Comparison of ENCODE assay signal across 1 cellular context in the genomic region with DNA sequence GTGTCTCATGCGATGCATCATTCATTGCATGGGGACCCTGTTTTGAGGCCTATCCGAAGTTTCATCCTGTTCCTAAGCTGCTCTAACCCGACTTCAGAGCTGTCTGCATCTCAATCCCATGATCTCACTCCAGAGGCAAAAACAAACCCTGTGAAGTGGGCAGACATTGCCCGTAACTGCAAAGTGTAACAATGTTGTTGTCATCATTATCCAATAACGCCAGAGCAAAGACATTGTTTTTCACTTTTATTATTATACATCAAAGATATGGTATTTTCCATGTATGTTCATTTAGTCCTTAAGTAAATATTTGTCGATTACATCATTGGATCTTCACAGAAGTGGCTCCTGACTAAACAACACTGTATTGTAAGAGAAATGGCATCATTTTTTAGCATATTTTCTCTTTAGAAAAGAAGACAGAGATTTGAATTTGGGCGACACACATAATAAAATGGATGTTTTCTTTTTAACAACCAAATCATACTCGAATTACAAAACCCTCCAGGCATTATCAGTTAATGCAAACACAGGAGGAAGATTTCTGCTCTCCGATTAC.
TF ChIP-seq lines count a peak whose summit lies in the region.

No MANE protein-coding gene starts in this region.

TF ChIP-seq in HEK293, 187 proteins besides CTCF, POLR2A, EP300 and RAD21 (continued from another document):
- TF ChIP-seq, protein P1, sequence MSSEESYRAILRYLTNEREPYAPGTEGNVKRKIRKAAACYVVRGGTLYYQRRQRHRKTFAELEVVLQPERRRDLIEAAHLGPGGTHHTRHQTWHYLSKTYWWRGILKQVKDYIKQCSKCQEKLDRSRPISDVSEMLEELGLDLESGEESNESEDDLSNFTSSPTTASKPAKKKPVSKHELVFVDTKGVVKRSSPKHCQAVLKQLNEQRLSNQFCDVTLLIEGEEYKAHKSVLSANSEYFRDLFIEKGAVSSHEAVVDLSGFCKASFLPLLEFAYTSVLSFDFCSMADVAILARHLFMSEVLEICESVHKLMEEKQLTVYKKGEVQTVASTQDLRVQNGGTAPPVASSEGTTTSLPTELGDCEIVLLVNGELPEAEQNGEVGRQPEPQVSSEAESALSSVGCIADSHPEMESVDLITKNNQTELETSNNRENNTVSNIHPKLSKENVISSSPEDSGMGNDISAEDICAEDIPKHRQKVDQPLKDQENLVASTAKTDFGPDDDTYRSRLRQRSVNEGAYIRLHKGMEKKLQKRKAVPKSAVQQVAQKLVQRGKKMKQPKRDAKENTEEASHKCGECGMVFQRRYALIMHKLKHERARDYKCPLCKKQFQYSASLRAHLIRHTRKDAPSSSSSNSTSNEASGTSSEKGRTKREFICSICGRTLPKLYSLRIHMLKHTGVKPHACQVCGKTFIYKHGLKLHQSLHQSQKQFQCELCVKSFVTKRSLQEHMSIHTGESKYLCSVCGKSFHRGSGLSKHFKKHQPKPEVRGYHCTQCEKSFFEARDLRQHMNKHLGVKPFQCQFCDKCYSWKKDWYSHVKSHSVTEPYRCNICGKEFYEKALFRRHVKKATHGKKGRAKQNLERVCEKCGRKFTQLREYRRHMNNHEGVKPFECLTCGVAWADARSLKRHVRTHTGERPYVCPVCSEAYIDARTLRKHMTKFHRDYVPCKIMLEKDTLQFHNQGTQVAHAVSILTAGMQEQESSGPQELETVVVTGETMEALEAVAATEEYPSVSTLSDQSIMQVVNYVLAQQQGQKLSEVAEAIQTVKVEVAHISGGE (tag by site-specific recombination; conservative IDR thresholded peaks at IDR 0.05; ENCODE audit: low read depth) = no peak
- TF ChIP-seq BCL11A (tag by site-specific recombination; IDR thresholded peaks at IDR 0.05; ENCODE audit: low read depth) (peak; percentile 44; the same call in 1 of the 2 replicates), ZNF830 (tag by site-specific recombination; IDR thresholded peaks at IDR 0.05; ENCODE audit: low read depth) (no peak), ZFP3 (tag by site-specific recombination; IDR thresholded peaks at IDR 0.05; ENCODE audit: low read depth) (no peak), ZSCAN16 (tag by site-specific recombination; IDR thresholded peaks at IDR 0.05) (no peak), ZNF23 (tag by site-specific recombination; IDR thresholded peaks at IDR 0.05; ENCODE audit: borderline replicate concordance) (no peak), ZNF560 (tag by site-specific recombination; IDR thresholded peaks at IDR 0.05; ENCODE audit: borderline replicate concordance) (no peak), ZNF791 (tag by site-specific recombination; IDR thresholded peaks at IDR 0.05) (no peak), ZNF223 (tag by site-specific recombination; IDR thresholded peaks at IDR 0.05) (no peak), ZNF660 (tag by site-specific recombination; IDR thresholded peaks at IDR 0.05) (no peak), ZFP69B (tag by site-specific recombination; IDR thresholded peaks at IDR 0.05) (no peak), ZNF335 (tag by site-specific recombination; conservative IDR thresholded peaks at IDR 0.05) (no peak), ZBTB8A (tag by site-specific recombination; IDR thresholded peaks at IDR 0.05) (no peak), ZXDB (tag by site-specific recombination; IDR thresholded peaks at IDR 0.05) (no peak), YY1 (tag by site-specific recombination; IDR thresholded peaks at IDR 0.05) (no peak), ZNF747 (tag by site-specific recombination; IDR thresholded peaks at IDR 0.05) (no peak), ZNF202 (tag by site-specific recombination; IDR thresholded peaks at IDR 0.05; ENCODE audit: borderline replicate concordance) (no peak), ZNF600 (tag by site-specific recombination; IDR thresholded peaks at IDR 0.05) (no peak), BCL11B (tag by site-specific recombination; IDR thresholded peaks at IDR 0.05; ENCODE audit: low read depth) (no peak), ZFP41 (tag by site-specific recombination; IDR thresholded peaks at IDR 0.05; ENCODE audit: borderline replicate concordance) (no peak), ZNF626 (tag by site-specific recombination; IDR thresholded peaks at IDR 0.05) (no peak), SCRT1 (tag by site-specific recombination; IDR thresholded peaks at IDR 0.05; ENCODE audit: borderline replicate concordance) (no peak), TRIM28 (IDR thresholded peaks at IDR 0.05; ENCODE audit: borderline replicate concordance, low read length) (no peak; the same call in 1 of the 2 replicates), ZNF544 (tag by site-specific recombination; IDR thresholded peaks at IDR 0.05) (no peak), ZNF777 (tag by site-specific recombination; IDR thresholded peaks at IDR 0.05; ENCODE audit: borderline replicate concordance) (no peak), ZNF654 (tag by site-specific recombination; IDR thresholded peaks at IDR 0.05; ENCODE audit: low read depth) (no peak), SP2 (tag by site-specific recombination; IDR thresholded peaks at IDR 0.05) (no peak), ZNF707 (tag by site-specific recombination; IDR thresholded peaks at IDR 0.05) (no peak), KLF8 (tag by site-specific recombination; IDR thresholded peaks at IDR 0.05) (no peak), ZNF473 (tag by site-specific recombination; IDR thresholded peaks at IDR 0.05) (no peak)
- TF ChIP-seq, protein P2, sequence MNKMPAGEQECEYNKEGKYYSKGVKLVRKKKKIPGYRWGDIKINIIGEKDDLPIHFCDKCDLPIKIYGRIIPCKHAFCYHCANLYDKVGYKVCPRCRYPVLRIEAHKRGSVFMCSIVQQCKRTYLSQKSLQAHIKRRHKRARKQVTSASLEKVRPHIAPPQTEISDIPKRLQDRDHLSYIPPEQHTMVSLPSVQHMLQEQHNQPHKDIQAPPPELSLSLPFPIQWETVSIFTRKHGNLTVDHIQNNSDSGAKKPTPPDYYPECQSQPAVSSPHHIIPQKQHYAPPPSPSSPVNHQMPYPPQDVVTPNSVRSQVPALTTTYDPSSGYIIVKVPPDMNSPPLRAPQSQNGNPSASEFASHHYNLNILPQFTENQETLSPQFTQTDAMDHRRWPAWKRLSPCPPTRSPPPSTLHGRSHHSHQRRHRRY (tag by site-specific recombination; IDR thresholded peaks at IDR 0.05) = no peak
- TF ChIP-seq, protein P3, sequence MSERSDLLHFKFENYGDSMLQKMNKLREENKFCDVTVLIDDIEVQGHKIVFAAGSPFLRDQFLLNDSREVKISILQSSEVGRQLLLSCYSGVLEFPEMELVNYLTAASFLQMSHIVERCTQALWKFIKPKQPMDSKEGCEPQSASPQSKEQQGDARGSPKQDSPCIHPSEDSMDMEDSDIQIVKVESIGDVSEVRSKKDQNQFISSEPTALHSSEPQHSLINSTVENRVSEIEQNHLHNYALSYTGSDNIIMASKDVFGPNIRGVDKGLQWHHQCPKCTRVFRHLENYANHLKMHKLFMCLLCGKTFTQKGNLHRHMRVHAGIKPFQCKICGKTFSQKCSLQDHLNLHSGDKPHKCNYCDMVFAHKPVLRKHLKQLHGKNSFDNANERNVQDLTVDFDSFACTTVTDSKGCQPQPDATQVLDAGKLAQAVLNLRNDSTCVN (tag by site-specific recombination; optimal IDR thresholded peaks at IDR 0.05) = no peak
- TF ChIP-seq, protein P4, sequence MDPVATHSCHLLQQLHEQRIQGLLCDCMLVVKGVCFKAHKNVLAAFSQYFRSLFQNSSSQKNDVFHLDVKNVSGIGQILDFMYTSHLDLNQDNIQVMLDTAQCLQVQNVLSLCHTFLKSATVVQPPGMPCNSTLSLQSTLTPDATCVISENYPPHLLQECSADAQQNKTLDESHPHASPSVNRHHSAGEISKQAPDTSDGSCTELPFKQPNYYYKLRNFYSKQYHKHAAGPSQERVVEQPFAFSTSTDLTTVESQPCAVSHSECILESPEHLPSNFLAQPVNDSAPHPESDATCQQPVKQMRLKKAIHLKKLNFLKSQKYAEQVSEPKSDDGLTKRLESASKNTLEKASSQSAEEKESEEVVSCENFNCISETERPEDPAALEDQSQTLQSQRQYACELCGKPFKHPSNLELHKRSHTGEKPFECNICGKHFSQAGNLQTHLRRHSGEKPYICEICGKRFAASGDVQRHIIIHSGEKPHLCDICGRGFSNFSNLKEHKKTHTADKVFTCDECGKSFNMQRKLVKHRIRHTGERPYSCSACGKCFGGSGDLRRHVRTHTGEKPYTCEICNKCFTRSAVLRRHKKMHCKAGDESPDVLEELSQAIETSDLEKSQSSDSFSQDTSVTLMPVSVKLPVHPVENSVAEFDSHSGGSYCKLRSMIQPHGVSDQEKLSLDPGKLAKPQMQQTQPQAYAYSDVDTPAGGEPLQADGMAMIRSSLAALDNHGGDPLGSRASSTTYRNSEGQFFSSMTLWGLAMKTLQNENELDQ (tag by site-specific recombination; IDR thresholded peaks at IDR 0.05; ENCODE audit: low read depth) = no peak
- TF ChIP-seq, protein P5, sequence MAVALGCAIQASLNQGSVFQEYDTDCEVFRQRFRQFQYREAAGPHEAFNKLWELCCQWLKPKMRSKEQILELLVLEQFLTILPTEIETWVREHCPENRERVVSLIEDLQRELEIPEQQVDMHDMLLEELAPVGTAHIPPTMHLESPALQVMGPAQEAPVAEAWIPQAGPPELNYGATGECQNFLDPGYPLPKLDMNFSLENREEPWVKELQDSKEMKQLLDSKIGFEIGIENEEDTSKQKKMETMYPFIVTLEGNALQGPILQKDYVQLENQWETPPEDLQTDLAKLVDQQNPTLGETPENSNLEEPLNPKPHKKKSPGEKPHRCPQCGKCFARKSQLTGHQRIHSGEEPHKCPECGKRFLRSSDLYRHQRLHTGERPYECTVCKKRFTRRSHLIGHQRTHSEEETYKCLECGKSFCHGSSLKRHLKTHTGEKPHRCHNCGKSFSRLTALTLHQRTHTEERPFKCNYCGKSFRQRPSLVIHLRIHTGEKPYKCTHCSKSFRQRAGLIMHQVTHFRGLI (tag by site-specific recombination; IDR thresholded peaks at IDR 0.05) = no peak
- TF ChIP-seq, protein P6, sequence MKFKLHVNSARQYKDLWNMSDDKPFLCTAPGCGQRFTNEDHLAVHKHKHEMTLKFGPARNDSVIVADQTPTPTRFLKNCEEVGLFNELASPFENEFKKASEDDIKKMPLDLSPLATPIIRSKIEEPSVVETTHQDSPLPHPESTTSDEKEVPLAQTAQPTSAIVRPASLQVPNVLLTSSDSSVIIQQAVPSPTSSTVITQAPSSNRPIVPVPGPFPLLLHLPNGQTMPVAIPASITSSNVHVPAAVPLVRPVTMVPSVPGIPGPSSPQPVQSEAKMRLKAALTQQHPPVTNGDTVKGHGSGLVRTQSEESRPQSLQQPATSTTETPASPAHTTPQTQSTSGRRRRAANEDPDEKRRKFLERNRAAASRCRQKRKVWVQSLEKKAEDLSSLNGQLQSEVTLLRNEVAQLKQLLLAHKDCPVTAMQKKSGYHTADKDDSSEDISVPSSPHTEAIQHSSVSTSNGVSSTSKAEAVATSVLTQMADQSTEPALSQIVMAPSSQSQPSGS (tag by site-specific recombination; IDR thresholded peaks at IDR 0.05; ENCODE audit: low read depth) = peak; percentile 95
- TF ChIP-seq, protein P7, sequence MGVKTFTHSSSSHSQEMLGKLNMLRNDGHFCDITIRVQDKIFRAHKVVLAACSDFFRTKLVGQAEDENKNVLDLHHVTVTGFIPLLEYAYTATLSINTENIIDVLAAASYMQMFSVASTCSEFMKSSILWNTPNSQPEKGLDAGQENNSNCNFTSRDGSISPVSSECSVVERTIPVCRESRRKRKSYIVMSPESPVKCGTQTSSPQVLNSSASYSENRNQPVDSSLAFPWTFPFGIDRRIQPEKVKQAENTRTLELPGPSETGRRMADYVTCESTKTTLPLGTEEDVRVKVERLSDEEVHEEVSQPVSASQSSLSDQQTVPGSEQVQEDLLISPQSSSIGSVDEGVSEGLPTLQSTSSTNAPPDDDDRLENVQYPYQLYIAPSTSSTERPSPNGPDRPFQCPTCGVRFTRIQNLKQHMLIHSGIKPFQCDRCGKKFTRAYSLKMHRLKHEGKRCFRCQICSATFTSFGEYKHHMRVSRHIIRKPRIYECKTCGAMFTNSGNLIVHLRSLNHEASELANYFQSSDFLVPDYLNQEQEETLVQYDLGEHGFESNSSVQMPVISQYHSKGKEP (tag by site-specific recombination; IDR thresholded peaks at IDR 0.05) = no peak
